8 cellular contexts compared by ENCODE assay signal in the genomic region with DNA sequence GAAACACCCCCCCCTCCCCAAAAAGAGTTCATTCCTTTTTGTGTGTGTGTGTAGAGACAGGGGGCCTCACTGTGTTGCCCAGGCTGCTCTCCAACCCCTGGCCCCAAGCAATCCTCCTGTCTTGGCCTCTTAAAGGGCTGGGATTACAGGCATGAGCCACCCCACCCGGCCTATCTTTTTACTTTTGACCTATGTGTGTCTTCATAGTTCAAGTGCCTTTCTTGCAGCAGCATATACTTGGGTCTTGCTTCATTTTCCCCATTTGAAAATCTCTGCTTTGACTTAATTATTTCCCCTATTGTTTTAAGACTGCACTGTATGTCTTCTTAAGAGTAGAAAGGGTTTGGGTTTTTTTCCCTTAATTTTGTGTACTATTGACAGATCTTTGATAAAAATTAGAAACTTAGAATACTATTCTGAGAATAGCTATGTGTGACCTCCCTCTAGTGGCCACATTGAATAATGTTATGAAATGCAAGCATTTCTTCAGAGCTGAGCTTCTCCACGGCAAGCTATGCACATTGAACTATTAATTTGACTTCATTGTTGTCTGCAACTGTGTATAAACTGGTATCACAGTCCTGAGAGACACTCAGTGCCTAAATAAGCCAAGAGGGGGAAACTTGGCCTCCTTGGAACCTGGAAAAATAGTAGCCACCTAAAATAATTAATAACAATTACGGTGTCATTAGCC. TPM values are rescaled to one million over a fixed set of nuclear protein-coding genes. Genes with fewer than 3 reads are reported as not detected.
DNase-seq lines count a peak whose midpoint lies in the region; ATAC-seq, FAIRE-seq and TF ChIP-seq lines count a peak whose summit lies in the region.

No MANE protein-coding gene starts in this region.

- TF ChIP-seq CTCF in OCI-LY7 (conservative IDR thresholded peaks at IDR 0.05; ENCODE audit: low read length) = peak; percentile 96
- TF ChIP-seq CTCF in coronary artery (IDR thresholded peaks at IDR 0.05) = peak; percentile 44
- peak; percentile 77 for TF ChIP-seq CTCF in lower lobe of right lung (IDR thresholded peaks at IDR 0.05)

- BruUV-seq in OCI-LY7 (replicated peaks; lab: Mats Ljungman, UMichigan) = no TSS peak

- no peak for TF ChIP-seq POLR2A in GM12891 (IDR thresholded peaks at IDR 0.05; ENCODE audit: low read depth, low read length)

- H3K9me2 ChIP-seq in OCI-LY7 (ENCODE audit: insufficient read depth, low read length) = no peaks in the 10 kb centered on the region

- no peaks in the 10 kb centered on the region for H3K27me3 ChIP-seq in lower lobe of right lung (ENCODE audit: low read depth)

- H3K27ac ChIP-seq in OCI-LY7 (ENCODE audit: low read depth, low read length, poor library complexity, severe bottlenecking) = no peak overlapping the region
- H3K27ac ChIP-seq in coronary artery = no peak overlapping the region
- no peak overlapping the region for H3K27ac ChIP-seq in lower lobe of right lung

- FAIRE-seq in GM12891 (lab: Jason Lieb, UNC) = peak; percentile 92

- H3K9me3 ChIP-seq in OCI-LY7 (ENCODE audit: low read length) (no peaks in the 10 kb centered on the region), lower lobe of right lung (no peaks in the 10 kb centered on the region)

- peak overlapping the region; percentile 10; the same call in 1 of the 2 replicates for H2AFZ ChIP-seq in OCI-LY7 (ENCODE audit: low read length)

- no peak overlapping the region for H3K4me2 ChIP-seq in OCI-LY7 (ENCODE audit: low read length)

- POLR2A ChIA-PET in OCI-LY7 (lab: Charles Lee) = interaction anchor here (0.7 kb wide), 1 partner anchor 31 kb away, joined by 3 read pairs; no protein-coding TSS in a partner anchor

- peak; percentile 62 for ATAC-seq in HG03280 (IDR thresholded peaks at IDR 0.05; ENCODE audit: unreplicated experiment)
- peak; percentile 68 to 84 for ATAC-seq in lower lobe of right lung
- ATAC-seq in GM18909 (IDR thresholded peaks at IDR 0.05; ENCODE audit: poor library complexity, unreplicated experiment) = no peak
- no peak for ATAC-seq in GM21529 (IDR thresholded peaks at IDR 0.05; ENCODE audit: unreplicated experiment)

- H3K4me1 ChIP-seq in OCI-LY7 (ENCODE audit: insufficient read depth, low read length, poor library complexity, severe bottlenecking) (no peaks in the 10 kb centered on the region), lower lobe of right lung (no peaks in the 10 kb centered on the region)

- no peaks in the 10 kb centered on the region for H4K20me1 ChIP-seq in OCI-LY7 (ENCODE audit: insufficient read depth, low read length)

- H3K79me2 ChIP-seq in OCI-LY7 (ENCODE audit: insufficient read depth, low read depth, low read length) = no peaks in the 10 kb centered on the region

- CTCF ChIA-PET in OCI-LY7 (lab: Charles Lee; ENCODE audit: unreplicated experiment) = interaction anchor here (1.1 kb wide), 2 partner anchors 9 to 50 kb away, joined by 3 read pairs; a partner anchor contains a TSS

- intact Hi-C loops in OCI-LY7 (cut with micrococcal nuclease; ENCODE audit: unreplicated experiment) (loop anchor here (1.0 to 2.0 kb wide), 3 partner anchors 94 to 171 kb away; no protein-coding TSS in a partner anchor), lower lobe of right lung (cut with DNase I) (no loop called here)

- peak; percentile 76 for DNase-seq in AG08396 (ENCODE audit: low spot score)
- no peak for DNase-seq in GM12891 (ENCODE audit: insufficient read length, low spot score)
- DNase-seq in OCI-LY7 (ENCODE audit: low spot score) = peak; percentile 71
- DNase-seq in coronary artery (ENCODE audit: low spot score) = no peak
- no peak for DNase-seq in lower lobe of right lung

- H3K4me3 ChIP-seq in OCI-LY7 (ENCODE audit: low read depth, low read length, poor library complexity, severe bottlenecking) = no peak overlapping the region
- no peak overlapping the region for H3K4me3 ChIP-seq in coronary artery
- H3K4me3 ChIP-seq in lower lobe of right lung = no peak overlapping the region

- no peaks in the 10 kb centered on the region for H3K36me3 ChIP-seq in OCI-LY7 (ENCODE audit: insufficient read depth, low read length)
- no peaks in the 10 kb centered on the region for H3K36me3 ChIP-seq in lower lobe of right lung

TF ChIP-seq in GM12891, 5 proteins besides CTCF, POLR2A, EP300 and RAD21:
- TF ChIP-seq PAX5 (IDR thresholded peaks at IDR 0.05; ENCODE audit: insufficient read depth, low read length, severe bottlenecking) (no peak), TAF1 (IDR thresholded peaks at IDR 0.05; ENCODE audit: low read depth, low read length) (no peak), POLR2AphosphoS5 (IDR thresholded peaks at IDR 0.05; ENCODE audit: low read depth, low read length) (no peak), SPI1 (IDR thresholded peaks at IDR 0.05; ENCODE audit: low read depth, low read length) (no peak), POU2F2 (IDR thresholded peaks at IDR 0.05; ENCODE audit: low read depth, low read length) (no peak)

RNA-seq across cellular contexts. Expression of a gene that starts 8.7 kb away (rescaled TPM):
- polyA plus RNA-seq in GM12891 (2012; ENCODE audit: low read depth, missing spikeins) = 29.5 TPM
- total RNA-seq in OCI-LY7 (2014; rRNA removed; shearing (Covaris generic)) = 24.1 and 29.6 TPM in 2 replicates
- total RNA-seq in OCI-LY7 (2022) = 28.4 and 38.2 TPM in 2 replicates
- 33.1 TPM for total RNA-seq in lower lobe of right lung

Comparison
In these comparisons a context has a peak if more than half of its experiments do, and no peak if none do; other contexts are left out.
1. DNase-seq: peak in AG08396 (single experiment) and OCI-LY7 (single experiment); none in GM12891 (single experiment), coronary artery (single experiment) and lower lobe of right lung (single experiment).
2. ATAC-seq: peak in HG03280 (single experiment) and lower lobe of right lung (2 of 2); none in GM18909 (single experiment) and GM21529 (single experiment).
3. CTCF ChIP-seq: peak in every context shown above with its lines; median percentile 96 in OCI-LY7; 77 in lower lobe of right lung; 44 in coronary artery.